Comparison of ENCODE assay signal across 16 cellular contexts in genomic region chr5:2817031-2817603, GRCh38.
"Had no signal": no experiment of that assay in that cellular context is flagged by ENCODE, and none has a peak within 500 bp of the region (broad histone marks: within the 10 kb centered on the region; RNA-seq: fewer than 3 reads in every experiment).

No MANE protein-coding gene starts in this region.

- H3K27ac ChIP-seq: brain microvascular endothelial cell, left ventricle myocardium inferior, ovary, sigmoid colon, spleen, thoracic aorta had no signal

- H3K27me3 ChIP-seq: brain microvascular endothelial cell, ovary had no signal

- DNase-seq: activated CD4-positive, alpha-beta T cell treated with anti-CD3 and anti-CD28 coated beads, Interleukin-2, amount 50 U/mL, for 1 hour; activated CD4-positive, CD25-positive, alpha-beta regulatory T cell; activated naive CD4-positive, alpha-beta T cell; anterior cingulate cortex; brain microvascular endothelial cell; cortex of kidney; effector CD8-positive, alpha-beta T cell; foreskin fibroblast; hippocampal formation; left ventricle myocardium inferior; naive B cell; ovary; sigmoid colon; spleen; stimulated activated CD4-positive, alpha-beta T cell treated with anti-CD3 and anti-CD28 coated beads, Interleukin-1b, Interleukin-23, amount 100 ng/mL, for 48 hours had no signal

- H3K9me3 ChIP-seq: left ventricle myocardium inferior, ovary, sigmoid colon, thoracic aorta had no signal

- H3K36me3 ChIP-seq: brain microvascular endothelial cell, left ventricle myocardium inferior, ovary, sigmoid colon, spleen, thoracic aorta had no signal

- H3K4me3 ChIP-seq: left ventricle myocardium inferior, ovary, sigmoid colon, spleen, thoracic aorta had no signal
